18 cellular contexts compared by ENCODE assay signal in the genomic region with DNA sequence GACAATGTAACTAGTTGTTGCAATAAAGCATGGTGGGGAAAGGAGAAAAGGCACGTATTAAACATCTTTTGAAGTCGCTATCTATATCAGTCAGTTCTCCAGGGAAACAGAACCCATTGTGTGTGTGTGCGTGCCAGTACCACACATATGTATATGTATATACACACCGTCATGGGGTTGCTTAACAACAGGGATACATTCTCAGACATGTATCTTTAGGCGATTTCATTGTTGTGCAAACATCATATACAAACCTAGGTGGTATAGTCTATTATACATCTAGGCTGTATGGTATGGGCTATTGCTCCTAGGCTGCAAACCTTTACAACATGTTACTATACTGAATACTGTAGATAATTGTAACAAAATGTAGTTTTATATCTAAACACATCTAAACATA. TPM values are rescaled to one million over a fixed set of nuclear protein-coding genes. Genes with fewer than 3 reads are reported as not detected.
DNase-seq lines count a peak whose midpoint lies in the region; ATAC-seq and TF ChIP-seq lines count a peak whose summit lies in the region.
"Had no signal": no experiment of that assay in that cellular context is flagged by ENCODE, and none has a peak within 500 bp of the region (broad histone marks: within the 10 kb centered on the region; RNA-seq: fewer than 3 reads in every experiment).

No MANE protein-coding gene starts in this region.

- H3K27ac Mint-ChIP-seq in activated naive CD8-positive, alpha-beta T cell treated with anti-CD3 and anti-CD28 coated beads, Interleukin-2, amount 10 ng/mL, durations not matched to agents 7 days and 5 days: no peak overlapping the region
- no peak overlapping the region for H3K27ac Mint-ChIP-seq in activated naive CD8-positive, alpha-beta T cell treated with anti-CD3 and anti-CD28 coated beads, Interleukin-2, amount 50 U/mL, for 24 hours
- H3K27ac Mint-ChIP-seq in brain: no peak overlapping the region
- no peak overlapping the region for H3K27ac Mint-ChIP-seq in stimulated activated effector memory CD8-positive, alpha-beta T cell treated with anti-CD3 and anti-CD28 coated beads, Interleukin-12 subunit alpha, Interleukin-12 subunit beta, amount 100 ng/mL, for 72 hours
- H3K27ac Mint-ChIP-seq: neural progenitor cell had no signal

- TF ChIP-seq CTCF in Loucy (conservative IDR thresholded peaks at IDR 0.05; ENCODE audit: low read length): no peak
- TF ChIP-seq CTCF in brain (conservative IDR thresholded peaks at IDR 0.05): no peak

- H3K79me2 ChIP-seq in Loucy (ENCODE audit: insufficient read depth, low read length): peaks cover 75% of the 10 kb centered on the region

- no peaks in the 10 kb centered on the region for H3K27me3 ChIP-seq in Loucy (ENCODE audit: insufficient read depth, low read length, poor library complexity, severe bottlenecking)

- peaks cover 45% of the 10 kb centered on the region for H3K27me3 Mint-ChIP-seq in activated naive CD8-positive, alpha-beta T cell treated with anti-CD3 and anti-CD28 coated beads, Interleukin-2, amount 10 ng/mL, durations not matched to agents 7 days and 5 days
- peaks cover 42% of the 10 kb centered on the region for H3K27me3 Mint-ChIP-seq in activated naive CD8-positive, alpha-beta T cell treated with anti-CD3 and anti-CD28 coated beads, Interleukin-2, amount 50 U/mL, for 24 hours
- peaks cover 85% of the 10 kb centered on the region for H3K27me3 Mint-ChIP-seq in brain

- peak overlapping the region; percentile 84 for H3K4me2 ChIP-seq in Loucy (ENCODE audit: low read depth, low read length, poor library complexity, severe bottlenecking)

- peaks cover 13% of the 10 kb centered on the region for H3K36me3 Mint-ChIP-seq in activated naive CD8-positive, alpha-beta T cell treated with anti-CD3 and anti-CD28 coated beads, Interleukin-2, amount 10 ng/mL, durations not matched to agents 7 days and 5 days
- H3K36me3 Mint-ChIP-seq in activated naive CD8-positive, alpha-beta T cell treated with anti-CD3 and anti-CD28 coated beads, Interleukin-2, amount 50 U/mL, for 24 hours (ENCODE audit: low read depth): no peaks in the 10 kb centered on the region
- H3K36me3 Mint-ChIP-seq in brain: no peaks in the 10 kb centered on the region
- H3K36me3 Mint-ChIP-seq in stimulated activated effector memory CD8-positive, alpha-beta T cell treated with anti-CD3 and anti-CD28 coated beads, Interleukin-12 subunit alpha, Interleukin-12 subunit beta, amount 100 ng/mL, for 72 hours: peaks cover 18% of the 10 kb centered on the region

- peaks cover 23% of the 10 kb centered on the region for H3K4me1 ChIP-seq in Loucy (ENCODE audit: insufficient read depth, low read length, poor library complexity, severe bottlenecking)

- peak overlapping the region; percentile 99 for H3K4me3 ChIP-seq in Loucy (ENCODE audit: low read length, poor library complexity, severe bottlenecking)
- H3K4me3 ChIP-seq: cardiac muscle cell, K562, sigmoid colon, stomach had no signal

- no peaks in the 10 kb centered on the region for H3K9me2 ChIP-seq in Loucy (replicated peaks; ENCODE audit: low read depth, low read length)

- H3K9ac ChIP-seq in Loucy (ENCODE audit: low read depth, low read length, poor library complexity, severe bottlenecking): peak overlapping the region; percentile 93
- H3K9ac ChIP-seq: neural progenitor cell had no signal

- H3K36me3 ChIP-seq in Loucy (ENCODE audit: insufficient read depth, low read length): no peaks in the 10 kb centered on the region
- H3K36me3 ChIP-seq: cardiac muscle cell, heart left ventricle, neural progenitor cell, sigmoid colon, stomach had no signal

- POLR2A ChIA-PET in activated naive CD8-positive, alpha-beta T cell treated with anti-CD3 and anti-CD28 coated beads, Interleukin-2, amount 10 ng/mL, durations not matched to agents 7 days and 5 days (lab: Charles Lee): interaction anchor here (0.5 to 1.1 kb wide), 3 partner anchors 15 to 84 kb away, joined by 3 to 5 read pairs (median 3); no protein-coding TSS in a partner anchor

- H4K20me1 ChIP-seq in Loucy (ENCODE audit: insufficient read depth, low read length, poor library complexity, severe bottlenecking): peaks cover 31% of the 10 kb centered on the region

- H2AFZ ChIP-seq in Loucy (ENCODE audit: low read length): no peak overlapping the region
- H2AFZ ChIP-seq: neural progenitor cell had no signal

- peaks cover 20% of the 10 kb centered on the region for H3K4me1 Mint-ChIP-seq in activated naive CD8-positive, alpha-beta T cell treated with anti-CD3 and anti-CD28 coated beads, Interleukin-2, amount 10 ng/mL, durations not matched to agents 7 days and 5 days
- peaks cover 15% of the 10 kb centered on the region for H3K4me1 Mint-ChIP-seq in activated naive CD8-positive, alpha-beta T cell treated with anti-CD3 and anti-CD28 coated beads, Interleukin-2, amount 50 U/mL, for 24 hours
- peaks cover 23% of the 10 kb centered on the region for H3K4me1 Mint-ChIP-seq in brain
- H3K4me1 Mint-ChIP-seq in stimulated activated effector memory CD8-positive, alpha-beta T cell treated with anti-CD3 and anti-CD28 coated beads, Interleukin-12 subunit alpha, Interleukin-12 subunit beta, amount 100 ng/mL, for 72 hours: peaks cover 13% of the 10 kb centered on the region

- ATAC-seq in activated naive CD8-positive, alpha-beta T cell treated with anti-CD3 and anti-CD28 coated beads, Interleukin-2, amount 10 ng/mL, durations not matched to agents 7 days and 5 days (ENCODE audit: low read depth): no peak
- ATAC-seq in activated naive CD8-positive, alpha-beta T cell treated with anti-CD3 and anti-CD28 coated beads, Interleukin-2, amount 50 U/mL, for 24 hours: no peak
- no peak for ATAC-seq in stimulated activated effector memory CD8-positive, alpha-beta T cell treated with anti-CD3 and anti-CD28 coated beads, Interleukin-12 subunit alpha, Interleukin-12 subunit beta, amount 100 ng/mL, for 72 hours
- ATAC-seq in HG02571 (IDR thresholded peaks at IDR 0.05; ENCODE audit: unreplicated experiment): no peak
- ATAC-seq: heart left ventricle, K562 had no signal

- H3K4me3 Mint-ChIP-seq in activated naive CD8-positive, alpha-beta T cell treated with anti-CD3 and anti-CD28 coated beads, Interleukin-2, amount 10 ng/mL, durations not matched to agents 7 days and 5 days: peak overlapping the region; percentile 99
- no peak overlapping the region for H3K4me3 Mint-ChIP-seq in activated naive CD8-positive, alpha-beta T cell treated with anti-CD3 and anti-CD28 coated beads, Interleukin-2, amount 50 U/mL, for 24 hours
- peak overlapping the region in 4 of 5 experiments; percentile 13 to 84 (median 63) for H3K4me3 Mint-ChIP-seq in brain
- H3K4me3 Mint-ChIP-seq in stimulated activated effector memory CD8-positive, alpha-beta T cell treated with anti-CD3 and anti-CD28 coated beads, Interleukin-12 subunit alpha, Interleukin-12 subunit beta, amount 100 ng/mL, for 72 hours: peak overlapping the region; percentile 93

- no peaks in the 10 kb centered on the region for H3F3A ChIP-seq in Loucy (ENCODE audit: low read depth)

- no peak for DNase-seq in activated naive CD8-positive, alpha-beta T cell treated with anti-CD3 and anti-CD28 coated beads, Interleukin-2, amount 10 ng/mL, durations not matched to agents 7 days and 5 days
- no peak for DNase-seq in activated naive CD8-positive, alpha-beta T cell treated with anti-CD3 and anti-CD28 coated beads, Interleukin-2, amount 50 U/mL, for 24 hours
- no peak for DNase-seq in stimulated activated effector memory CD8-positive, alpha-beta T cell treated with anti-CD3 and anti-CD28 coated beads, Interleukin-12 subunit alpha, Interleukin-12 subunit beta, amount 100 ng/mL, for 72 hours (ENCODE audit: low spot score in 2 of 2)
- no peak for DNase-seq in NCI-H2081 (lab: John Stamatoyannopoulos, UW)
- no peak for DNase-seq in NCI-H146 (lab: John Stamatoyannopoulos, UW)
- DNase-seq: activated CD4-positive, CD25-positive, alpha-beta regulatory T cell; HCEC 1CT; heart left ventricle; SIG-M5; sigmoid colon; stomach had no signal

- no peaks in the 10 kb centered on the region for H3K9me3 Mint-ChIP-seq in activated naive CD8-positive, alpha-beta T cell treated with anti-CD3 and anti-CD28 coated beads, Interleukin-2, amount 10 ng/mL, durations not matched to agents 7 days and 5 days
- H3K9me3 Mint-ChIP-seq in activated naive CD8-positive, alpha-beta T cell treated with anti-CD3 and anti-CD28 coated beads, Interleukin-2, amount 50 U/mL, for 24 hours: no peaks in the 10 kb centered on the region
- H3K9me3 Mint-ChIP-seq in brain: peaks cover 0 to 5% (median 0%) of the 10 kb centered on the region in 5 experiments
- H3K9me3 Mint-ChIP-seq in stimulated activated effector memory CD8-positive, alpha-beta T cell treated with anti-CD3 and anti-CD28 coated beads, Interleukin-12 subunit alpha, Interleukin-12 subunit beta, amount 100 ng/mL, for 72 hours: no peaks in the 10 kb centered on the region
- H3K9me3 Mint-ChIP-seq: neural progenitor cell had no signal

- no peaks in the 10 kb centered on the region for H3K9me3 ChIP-seq in Loucy (ENCODE audit: insufficient read depth, low read depth, low read length)
- H3K9me3 ChIP-seq: heart left ventricle, sigmoid colon, stomach had no signal

RNA-seq across cellular contexts. Expression of a gene that starts 2.3 kb away (rescaled TPM):
- total RNA-seq in activated naive CD8-positive, alpha-beta T cell treated with anti-CD3 and anti-CD28 coated beads, Interleukin-2, amount 10 ng/mL, durations not matched to agents 7 days and 5 days: 1 to 10 TPM; 3.7 to 5.1 TPM
- 6.9 TPM for polyA plus RNA-seq in brain (ENCODE audit: insufficient read depth, low read depth, low replicate concordance)
- total RNA-seq: cardiac muscle cell, epithelial cell of proximal tubule, K562 had no signal
- polyA plus RNA-seq: cardiac muscle cell, heart left ventricle, K562 had no signal

RNA-seq across cellular contexts. Expression of a gene that starts 2.7 kb away (rescaled TPM):
- 10 to 100 TPM; 19.3 to 20.4 TPM for total RNA-seq in activated naive CD8-positive, alpha-beta T cell treated with anti-CD3 and anti-CD28 coated beads, Interleukin-2, amount 10 ng/mL, durations not matched to agents 7 days and 5 days
- 173 TPM for polyA plus RNA-seq in brain (ENCODE audit: insufficient read depth, low read depth, low replicate concordance)
- total RNA-seq: K562 had no signal
- polyA plus RNA-seq: cardiac muscle cell, heart left ventricle, K562 had no signal

RNA-seq across cellular contexts. Expression of a gene that starts 12.2 kb away (rescaled TPM):
- total RNA-seq in activated naive CD8-positive, alpha-beta T cell treated with anti-CD3 and anti-CD28 coated beads, Interleukin-2, amount 10 ng/mL, durations not matched to agents 7 days and 5 days: 1 to 10 TPM; 1.4 to 2.1 TPM
- 8.9 TPM for polyA plus RNA-seq in brain (ENCODE audit: insufficient read depth, low read depth, low replicate concordance)
- total RNA-seq: K562 had no signal
- polyA plus RNA-seq: K562 had no signal
